9 cellular contexts compared by ENCODE assay signal in genomic region chr16:2148714-2149629, GRCh38. TPM values are rescaled to one million over a fixed set of nuclear protein-coding genes. Genes with fewer than 3 reads are reported as not detected.
DNase-seq lines count a peak whose midpoint lies in the region; ATAC-seq, FAIRE-seq and TF ChIP-seq lines count a peak whose summit lies in the region.
"Had no signal": no experiment of that assay in that cellular context is flagged by ENCODE, and none has a peak within 500 bp of the region (broad histone marks: within the 10 kb centered on the region; RNA-seq: fewer than 3 reads in every experiment).

No MANE protein-coding gene starts in this region.

- H3K27ac Mint-ChIP-seq in CD4-positive, alpha-beta T cell, result no peak overlapping the region
- no peak overlapping the region for H3K27ac Mint-ChIP-seq in stimulated activated naive CD8-positive, alpha-beta T cell treated with anti-CD3 and anti-CD28 coated beads, Interleukin-15, Interleukin-2, amounts not matched to agents 100 ng/mL and 50 ng/mL, for 24 hours

- POLR2A ChIA-PET in CD4-positive, alpha-beta T cell (lab: Charles Lee), result no interaction called here

- peaks cover 17% of the 10 kb centered on the region for H3K4me1 Mint-ChIP-seq in CD4-positive, alpha-beta T cell (ENCODE audit: low read depth)
- peaks cover 26% of the 10 kb centered on the region for H3K4me1 Mint-ChIP-seq in stimulated activated naive CD8-positive, alpha-beta T cell treated with anti-CD3 and anti-CD28 coated beads, Interleukin-15, Interleukin-2, amounts not matched to agents 100 ng/mL and 50 ng/mL, for 24 hours (ENCODE audit: low read depth)

- peak; percentile 9 for ATAC-seq in CD4-positive, alpha-beta T cell (ENCODE audit: poor library complexity)
- ATAC-seq in HG02678 (IDR thresholded peaks at IDR 0.05; ENCODE audit: unreplicated experiment), result peak; percentile 7

- peak overlapping the region; percentile 42 for H3K4me3 Mint-ChIP-seq in CD4-positive, alpha-beta T cell
- H3K4me3 Mint-ChIP-seq in stimulated activated naive CD8-positive, alpha-beta T cell treated with anti-CD3 and anti-CD28 coated beads, Interleukin-15, Interleukin-2, amounts not matched to agents 100 ng/mL and 50 ng/mL, for 24 hours, result peak overlapping the region; percentile 13

- H3K4me3 ChIP-seq in iPS-11a (ENCODE audit: low read depth, low read length), result peak overlapping the region; percentile 65

- DNase-seq in CD4-positive, alpha-beta T cell, result peak in 1 of 10 experiments; percentile 20
- DNase-seq in activated CD8-positive, alpha-beta memory T cell treated with anti-CD3 and anti-CD28 coated beads, Interleukin-2, amount 50 U/mL, for 48 hours, result peak; percentile 73
- DNase-seq in AG20443 (ENCODE audit: low spot score) (no peak), Kasumi-1 (lab: John Stamatoyannopoulos, UW) (no peak), D721Med (ENCODE audit: insufficient read length, low spot score) (no peak)

- no peaks in the 10 kb centered on the region for H3K27me3 ChIP-seq in CD4-positive, alpha-beta T cell (ENCODE audit: control insufficient read depth, insufficient read depth, low read length)

- intact Hi-C loops in CD4-positive, alpha-beta T cell (cut with DNase I, micrococcal nuclease), result loop anchor here in 1 of 2 experiments (10.0 kb wide), 1 partner anchor 374 kb away; the partner anchor contains the start of genes EME2, MRPS34 and NME3

- CTCF ChIA-PET in CD4-positive, alpha-beta T cell (lab: Charles Lee), result no interaction called here

- H3K27me3 Mint-ChIP-seq in CD4-positive, alpha-beta T cell, result no peaks in the 10 kb centered on the region
- H3K27me3 Mint-ChIP-seq in stimulated activated naive CD8-positive, alpha-beta T cell treated with anti-CD3 and anti-CD28 coated beads, Interleukin-15, Interleukin-2, amounts not matched to agents 100 ng/mL and 50 ng/mL, for 24 hours, result no peaks in the 10 kb centered on the region

- TF ChIP-seq CTCF in CD4-positive, alpha-beta T cell (IDR thresholded peaks at IDR 0.05), result no peak
- TF ChIP-seq CTCF in D721Med (IDR thresholded peaks at IDR 0.05; ENCODE audit: insufficient read depth, missing control alignments), result no peak

- FAIRE-seq in D721Med (lab: Jason Lieb, UNC), result no peak

- H3K36me3 Mint-ChIP-seq in CD4-positive, alpha-beta T cell (ENCODE audit: low read depth), result peaks cover 8% of the 10 kb centered on the region
- peaks cover 29% of the 10 kb centered on the region for H3K36me3 Mint-ChIP-seq in stimulated activated naive CD8-positive, alpha-beta T cell treated with anti-CD3 and anti-CD28 coated beads, Interleukin-15, Interleukin-2, amounts not matched to agents 100 ng/mL and 50 ng/mL, for 24 hours (ENCODE audit: low read depth)

- no peaks in the 10 kb centered on the region for H3K9me3 ChIP-seq in CD4-positive, alpha-beta T cell (ENCODE audit: control insufficient read depth, low read length)
- H3K9me3 ChIP-seq: neutrophil had no signal

- no peaks in the 10 kb centered on the region for H3K9me3 Mint-ChIP-seq in CD4-positive, alpha-beta T cell
- no peaks in the 10 kb centered on the region for H3K9me3 Mint-ChIP-seq in stimulated activated naive CD8-positive, alpha-beta T cell treated with anti-CD3 and anti-CD28 coated beads, Interleukin-15, Interleukin-2, amounts not matched to agents 100 ng/mL and 50 ng/mL, for 24 hours

- no peak overlapping the region for H3K27ac ChIP-seq in CD4-positive, alpha-beta T cell (ENCODE audit: low read depth, low read length)
- H3K27ac ChIP-seq: neutrophil had no signal

RNA-seq across cellular contexts. Expression of gene RAB26, which starts 0.5 kb away (rescaled TPM):
- not detected for total RNA-seq in CD4-positive, alpha-beta T cell

RNA-seq across cellular contexts. Expression of gene TRAF7, which starts 6.6 kb away (rescaled TPM):
- total RNA-seq in CD4-positive, alpha-beta T cell, result 10 to 100 TPM; 19.9 to 24.0 TPM

RNA-seq across cellular contexts. Expression of gene PKD1, which starts 13.3 kb away (rescaled TPM):
- 10 to 100 TPM; 80.3 to 85.6 TPM for total RNA-seq in CD4-positive, alpha-beta T cell

RNA-seq across cellular contexts. Expression of gene CASKIN1, which starts 47.4 kb away (rescaled TPM):
- total RNA-seq in CD4-positive, alpha-beta T cell, result under 1 TPM in 1 of 2 experiments, not detected in 1; 0.06 TPM

RNA-seq across cellular contexts. Expression of gene MLST8, which starts 56.3 kb away (rescaled TPM):
- total RNA-seq in CD4-positive, alpha-beta T cell, result 10 to 100 TPM; 22.9 to 26.4 TPM
